Comparison of ENCODE assay signal across 10 cellular contexts in genomic region chr1:42937836-42938595, GRCh38. TPM values are rescaled to one million over a fixed set of nuclear protein-coding genes. Genes with fewer than 3 reads are reported as not detected.
DNase-seq lines count a peak whose midpoint lies in the region; ATAC-seq and TF ChIP-seq lines count a peak whose summit lies in the region.
"Had no signal": no experiment of that assay in that cellular context is flagged by ENCODE, and none has a peak within 500 bp of the region (broad histone marks: within the 10 kb centered on the region; RNA-seq: fewer than 3 reads in every experiment).

No MANE protein-coding gene starts in this region.

- no peak for TF ChIP-seq POLR2A in tibial nerve (IDR thresholded peaks at IDR 0.05)

- H3K27me3 ChIP-seq in tibial nerve = no peaks in the 10 kb centered on the region

- DNase-seq in activated T-cell treated with anti-CD3 and anti-CD28 coated beads, Interleukin-2, amount 50 U/mL, for 72 hours = no peak
- DNase-seq in activated T-cell treated with anti-CD3 and anti-CD28 coated beads, Interleukin-2, amount 50 U/mL, for 1 hour = no peak
- DNase-seq in T-helper 17 cell = no peak
- peak; percentile 52 for DNase-seq in islet precursor cell
- DNase-seq in tibial nerve (ENCODE audit: low spot score in 2 of 2) = no peak
- DNase-seq: foreskin melanocyte, NCI-H774 had no signal

- 70 to 77% methylated on average over 6 of the region's 6 CpGs for WGBS in tibial nerve, 2 donors

- no peak for TF ChIP-seq EP300 in tibial nerve (IDR thresholded peaks at IDR 0.05)

- no peaks in the 10 kb centered on the region for H3K9me3 Mint-ChIP-seq in activated T-cell treated with anti-CD3 and anti-CD28 coated beads, Interleukin-2, amount 50 U/mL, for 72 hours

- peaks cover 2 to 51% (median 5%) of the 10 kb centered on the region in 3 donors for H3K36me3 ChIP-seq in tibial nerve

- peak overlapping the region; percentile 84 for H3K27ac Mint-ChIP-seq in activated T-cell treated with anti-CD3 and anti-CD28 coated beads, Interleukin-2, amount 50 U/mL, for 72 hours
- peak overlapping the region; percentile 95 for H3K27ac Mint-ChIP-seq in T-helper 17 cell

- H3K4me3 Mint-ChIP-seq in activated T-cell treated with anti-CD3 and anti-CD28 coated beads, Interleukin-2, amount 50 U/mL, for 72 hours = peak overlapping the region in 1 of 2 donors; percentile 71
- peak overlapping the region; percentile 78 for H3K4me3 Mint-ChIP-seq in T-helper 17 cell

- no peak overlapping the region for H3K4me3 ChIP-seq in tibial nerve

- H3K4me1 Mint-ChIP-seq in activated T-cell treated with anti-CD3 and anti-CD28 coated beads, Interleukin-2, amount 50 U/mL, for 72 hours (ENCODE audit: low read depth) = peaks cover 97% of the 10 kb centered on the region
- H3K4me1 Mint-ChIP-seq in T-helper 17 cell = peaks cover 85% of the 10 kb centered on the region

- H3K9me3 ChIP-seq in T-helper 17 cell (ENCODE audit: control insufficient read depth, low read length, poor library complexity, severe bottlenecking) = no peaks in the 10 kb centered on the region
- no peaks in the 10 kb centered on the region for H3K9me3 ChIP-seq in tibial nerve

- peaks cover 0 to 98% (median 77%) of the 10 kb centered on the region in 4 donors for H3K4me1 ChIP-seq in tibial nerve

- H3K27ac ChIP-seq in tibial nerve = peak overlapping the region in 3 of 4 donors; percentile 49 to 81 (median 66)

- H3K27me3 Mint-ChIP-seq in activated T-cell treated with anti-CD3 and anti-CD28 coated beads, Interleukin-2, amount 50 U/mL, for 72 hours (ENCODE audit: low read depth) = no peaks in the 10 kb centered on the region
- no peaks in the 10 kb centered on the region for H3K27me3 Mint-ChIP-seq in T-helper 17 cell

- peaks cover 12 to 35% of the 10 kb centered on the region in 2 donors for H3K36me3 Mint-ChIP-seq in activated T-cell treated with anti-CD3 and anti-CD28 coated beads, Interleukin-2, amount 50 U/mL, for 72 hours (ENCODE audit: insufficient read depth in 2 of 2)
- H3K36me3 Mint-ChIP-seq in T-helper 17 cell (ENCODE audit: low read depth) = peaks cover 8% of the 10 kb centered on the region

- no peak for TF ChIP-seq CTCF in tibial nerve (IDR thresholded peaks at IDR 0.05)

- ATAC-seq in activated T-cell treated with anti-CD3 and anti-CD28 coated beads, Interleukin-2, amount 50 U/mL, for 72 hours (replicated peaks in 1 of 2) = no peak
- peak; percentile 37 for ATAC-seq in T-helper 17 cell
- no peak for ATAC-seq in HG03457 (IDR thresholded peaks at IDR 0.05; ENCODE audit: unreplicated experiment)
- no peak for ATAC-seq in GM18861 (IDR thresholded peaks at IDR 0.05; ENCODE audit: unreplicated experiment)
- ATAC-seq in GM18520 (IDR thresholded peaks at IDR 0.05; ENCODE audit: unreplicated experiment) = no peak

RNA-seq across cellular contexts. Expression of gene SLC2A1, which starts 20.7 kb away (rescaled TPM):
- total RNA-seq in activated T-cell treated with anti-CD3 and anti-CD28 coated beads, Interleukin-2, amount 50 U/mL, for 72 hours = 10 to 100 TPM; 41.7 to 51.9 TPM
- total RNA-seq in T-helper 17 cell (10 to 100 TPM; 63.7 to 79.0 TPM), tibial nerve (1,000 to 10,000 TPM in 3 of 4 donors, 100 to 1,000 TPM in 1; 953 to 4,970 (median 3,437) TPM)

Comparison
In these comparisons a context has a peak if more than half of its experiments do, and no peak if none do; other contexts are left out.
1. RNA of gene SLC2A1, which starts 20.7 kb away (total RNA-seq): 953 to 4,970 TPM in tibial nerve; 63.7 to 79.0 TPM in T-helper 17 cell and 41.7 to 51.9 TPM in activated T-cell treated with anti-CD3 and anti-CD28 coated beads, Interleukin-2, amount 50 U/mL, for 72 hours; every median in the first group is over 10 times any median in the second.